22 cellular contexts compared by ENCODE assay signal in the genomic region with DNA sequence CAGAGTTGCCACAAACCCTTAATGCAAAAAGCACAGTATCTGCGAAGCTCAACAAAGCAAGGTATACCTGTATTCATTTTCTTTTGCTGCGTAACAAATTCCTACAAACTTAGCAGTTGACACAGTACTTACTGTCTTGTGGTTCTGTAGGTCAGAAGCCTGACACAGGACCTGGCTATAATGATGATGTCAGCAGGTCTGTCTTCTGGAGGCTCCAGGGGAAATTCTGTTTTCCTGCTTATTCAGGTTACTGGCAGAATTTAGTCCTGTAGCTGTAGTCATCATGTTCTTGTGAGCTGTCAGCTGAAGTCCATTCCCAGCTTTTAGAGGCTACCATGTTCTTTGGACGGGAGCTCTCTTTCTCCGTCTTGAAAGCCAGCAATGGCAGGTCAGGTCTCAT.
"Had no signal": no experiment of that assay in that cellular context is flagged by ENCODE, and none has a peak within 500 bp of the region (broad histone marks: within the 10 kb centered on the region; RNA-seq: fewer than 3 reads in every experiment).

No MANE protein-coding gene starts in this region.

- H3K27me3 ChIP-seq: brain microvascular endothelial cell, neutrophil, ovary, spleen, tibial artery had no signal

- H3K27ac ChIP-seq: brain microvascular endothelial cell, neutrophil, ovary, prostate gland, spleen, tibial artery, VCaP had no signal

- ATAC-seq: activated naive CD8-positive, alpha-beta T cell treated with anti-CD3 and anti-CD28 coated beads, Interleukin-2, amount 50 U/mL, for 24 hours; esophagus mucosa; natural killer cell treated with Interleukin-12 subunit alpha and Interleukin-12 subunit beta and Interleukin-15 and Interleukin-18, amount 100 ng/mL, for 72 hours had no signal

- H3K4me3 Mint-ChIP-seq: activated naive CD4-positive, alpha-beta T cell treated with anti-CD3 and anti-CD28 coated beads for 36 hours; activated naive CD8-positive, alpha-beta T cell treated with anti-CD3 and anti-CD28 coated beads, Interleukin-2, amount 50 U/mL, for 24 hours; stimulated activated naive CD8-positive, alpha-beta T cell treated with anti-CD3 and anti-CD28 coated beads, Interleukin-15, Interleukin-2, amounts not matched to agents 100 ng/mL and 50 ng/mL, for 24 hours had no signal

- H3K27me3 Mint-ChIP-seq: activated naive CD8-positive, alpha-beta T cell treated with anti-CD3 and anti-CD28 coated beads, Interleukin-2, amount 50 U/mL, for 24 hours; natural killer cell treated with Interleukin-12 subunit alpha and Interleukin-12 subunit beta and Interleukin-15 and Interleukin-18, amount 100 ng/mL, for 72 hours; stimulated activated naive CD8-positive, alpha-beta T cell treated with anti-CD3 and anti-CD28 coated beads, Interleukin-15, Interleukin-2, amounts not matched to agents 100 ng/mL and 50 ng/mL, for 24 hours had no signal

- H3K4me1 ChIP-seq: prostate gland, tibial artery had no signal

- H3K27ac Mint-ChIP-seq: activated naive CD8-positive, alpha-beta T cell treated with anti-CD3 and anti-CD28 coated beads, Interleukin-2, amount 50 U/mL, for 24 hours; stimulated activated naive CD8-positive, alpha-beta T cell treated with anti-CD3 and anti-CD28 coated beads, Interleukin-15, Interleukin-2, amounts not matched to agents 100 ng/mL and 50 ng/mL, for 24 hours had no signal

- H3K4me3 ChIP-seq: ovary, prostate gland, spleen, tibial artery had no signal

- H3K9me3 Mint-ChIP-seq: natural killer cell treated with Interleukin-12 subunit alpha and Interleukin-12 subunit beta and Interleukin-15 and Interleukin-18, amount 100 ng/mL, for 72 hours had no signal

- H3K9me3 ChIP-seq: neutrophil, ovary, prostate gland, tibial artery had no signal

- DNase-seq: activated CD4-positive, alpha-beta T cell treated with anti-CD3 and anti-CD28 coated beads, Interleukin-2, amount 50 U/mL, for 1 hour; activated CD4-positive, CD25-positive, alpha-beta regulatory T cell treated with anti-CD3 and anti-CD28 coated beads, Interleukin-2, amount 50 U/mL, for 72 hours; activated CD8-positive, alpha-beta memory T cell treated with anti-CD3 and anti-CD28 coated beads, Interleukin-2, amount 50 U/mL, for 48 hours; activated effector memory CD4-positive, alpha-beta T cell treated with Interleukin-2 at 50 U/mL for 16 hours; activated naive CD4-positive, alpha-beta T cell treated with anti-CD3 and anti-CD28 coated beads for 36 hours; activated naive CD8-positive, alpha-beta T cell treated with anti-CD3 and anti-CD28 coated beads, Interleukin-2, amount 50 U/mL, for 24 hours; activated T-cell treated with anti-CD3 and anti-CD28 coated beads, Interleukin-2, amount 50 U/mL, for 48 hours; brain microvascular endothelial cell; caudate nucleus; dermis blood vessel endothelial cell; effector CD8-positive, alpha-beta T cell; foreskin melanocyte; ovary; spleen; stimulated activated CD4-positive, alpha-beta T cell treated with anti-CD3 and anti-CD28 coated beads, Interleukin-4, amount 100 ng/mL, for 1 hour; tibial artery had no signal

- H3K36me3 ChIP-seq: ovary, prostate gland had no signal
